ENCODE assay signal across 28 cellular contexts in genomic region chr12:131015581-131016337, GRCh38.
"Had no signal": no experiment of that assay in that cellular context is flagged by ENCODE, and none has a peak within 500 bp of the region (broad histone marks: within the 10 kb centered on the region; RNA-seq: fewer than 3 reads in every experiment).

No MANE protein-coding gene starts in this region.

- H3K4me3 ChIP-seq: adrenal gland, K562, SJCRH30 had no signal

- DNase-seq: activated CD4-positive, alpha-beta T cell treated with anti-CD3 and anti-CD28 coated beads for 48 hours; activated CD4-positive, alpha-beta T cell treated with anti-CD3 and anti-CD28 coated beads, Interleukin-2, amount 50 U/mL, for 4 hours; activated CD4-positive, CD25-positive, alpha-beta regulatory T cell treated with anti-CD3 and anti-CD28 coated beads, Interleukin-2, amount 50 U/mL, for 72 hours; activated CD8-positive, alpha-beta memory T cell treated with anti-CD3 and anti-CD28 coated beads, Interleukin-2, amount 50 U/mL, for 48 hours; activated CD8-positive, alpha-beta T cell treated with anti-CD3 and anti-CD28 coated beads, Interleukin-2, amount 10 ng/mL, durations not matched to agents 7 days and 5 days; activated naive CD4-positive, alpha-beta T cell treated with anti-CD3 and anti-CD28 coated beads, Interleukin-2, amount 50 U/mL, for 16 hours; activated naive CD8-positive, alpha-beta T cell treated with anti-CD3 and anti-CD28 coated beads, Interleukin-2, amount 10 ng/mL, durations not matched to agents 7 days and 5 days; activated T-cell treated with anti-CD3 and anti-CD28 coated beads, Interleukin-2, amount 50 U/mL, for 1 hour; adrenal gland; anterior cingulate cortex; Karpas-422; MM.1S; NCI-H1105; NCI-H1436; NCI-H1694 treated with DMSO at 0.1 percent for 48 hours; NCI-H2029 treated with DMSO at 0.1 percent for 48 hours; NCI-H226; NCI-H526; NCI-H774; NK-92 treated with Interleukin-12 subunit alpha and Interleukin-12 subunit beta, amount 100 ng/mL, for 24 hours; OCI-M1; Right ventricle myocardium superior; RPMI8226; SJCRH30 had no signal

- ATAC-seq: activated CD8-positive, alpha-beta T cell treated with anti-CD3 and anti-CD28 coated beads, Interleukin-2, amount 10 ng/mL, durations not matched to agents 7 days and 5 days; K562; Panc1; WTC11 had no signal

- H3K4me1 ChIP-seq: adrenal gland, SJCRH30 had no signal

- H3K27ac ChIP-seq: adrenal gland, SJCRH30 had no signal

- H3K9me3 Mint-ChIP-seq: activated naive CD8-positive, alpha-beta T cell treated with anti-CD3 and anti-CD28 coated beads, Interleukin-2, amount 10 ng/mL, durations not matched to agents 7 days and 5 days; T-helper 1 cell treated with Interleukin-12 subunit alpha and Interleukin-12 subunit beta and Interleukin-4 antibody, amounts not matched to agents 30 μg/mL and 1 μg/mL, for 36 hours; WTC11 had no signal

- H3K27me3 ChIP-seq: adrenal gland had no signal

- H3K36me3 Mint-ChIP-seq: activated naive CD8-positive, alpha-beta T cell treated with anti-CD3 and anti-CD28 coated beads, Interleukin-2, amount 10 ng/mL, durations not matched to agents 7 days and 5 days; WTC11 had no signal

- H3K9me3 ChIP-seq: adrenal gland, SJCRH30 had no signal

- H3K4me1 Mint-ChIP-seq: activated naive CD8-positive, alpha-beta T cell treated with anti-CD3 and anti-CD28 coated beads, Interleukin-2, amount 10 ng/mL, durations not matched to agents 7 days and 5 days; WTC11 had no signal

- H3K36me3 ChIP-seq: adrenal gland, SJCRH30 had no signal

- H3K27ac Mint-ChIP-seq: activated CD8-positive, alpha-beta T cell treated with anti-CD3 and anti-CD28 coated beads, Interleukin-2, amount 10 ng/mL, durations not matched to agents 7 days and 5 days; activated naive CD8-positive, alpha-beta T cell treated with anti-CD3 and anti-CD28 coated beads, Interleukin-2, amount 10 ng/mL, durations not matched to agents 7 days and 5 days; T-helper 1 cell treated with Interleukin-12 subunit alpha and Interleukin-12 subunit beta and Interleukin-4 antibody, amounts not matched to agents 30 μg/mL and 1 μg/mL, for 36 hours; WTC11 had no signal

- H3K4me3 Mint-ChIP-seq: activated CD8-positive, alpha-beta T cell treated with anti-CD3 and anti-CD28 coated beads, Interleukin-2, amount 10 ng/mL, durations not matched to agents 7 days and 5 days; activated naive CD8-positive, alpha-beta T cell treated with anti-CD3 and anti-CD28 coated beads, Interleukin-2, amount 10 ng/mL, durations not matched to agents 7 days and 5 days; T-helper 1 cell treated with Interleukin-12 subunit alpha and Interleukin-12 subunit beta and Interleukin-4 antibody, amounts not matched to agents 30 μg/mL and 1 μg/mL, for 36 hours; WTC11 had no signal
